In genomic region chr6:74409447-74409846, GRCh38 we compare ENCODE assay signal across 9 cellular contexts.
DNase-seq lines count a peak whose midpoint lies in the region; ATAC-seq, FAIRE-seq and TF ChIP-seq lines count a peak whose summit lies in the region.
"Had no signal": no experiment of that assay in that cellular context is flagged by ENCODE, and none has a peak within 500 bp of the region (broad histone marks: within the 10 kb centered on the region; RNA-seq: fewer than 3 reads in every experiment).

No MANE protein-coding gene starts in this region.

- H3K27me3 ChIP-seq in bronchial epithelial cell (ENCODE audit: control insufficient read depth, insufficient read depth, low read length): no peaks in the 10 kb centered on the region
- no peaks in the 10 kb centered on the region for H3K27me3 ChIP-seq in neural progenitor cell
- H3K27me3 ChIP-seq: upper lobe of left lung had no signal

- no peaks in the 10 kb centered on the region for H3F3A ChIP-seq in neural progenitor cell (ENCODE audit: low read depth)

- H3K27me3 Mint-ChIP-seq in neural progenitor cell (ENCODE audit: insufficient read depth, low read depth): no peaks in the 10 kb centered on the region
- no peaks in the 10 kb centered on the region for H3K27me3 Mint-ChIP-seq in activated T-cell treated with anti-CD3 and anti-CD28 coated beads, Interleukin-2, amount 50 U/mL, for 24 hours

- DNase-seq in AG20443 (ENCODE audit: low spot score) (peak; percentile 41), bronchial epithelial cell (ENCODE audit: low read depth) (peak; percentile 76), neural progenitor cell (ENCODE audit: low spot score) (peak; percentile 9)
- no peak for DNase-seq in stimulated activated CD4-positive, alpha-beta T cell treated with anti-CD3 and anti-CD28 coated beads, Interleukin-15, amount 100 ng/mL, for 24 hours
- no peak for DNase-seq in activated T-cell treated with anti-CD3 and anti-CD28 coated beads, Interleukin-2, amount 50 U/mL, for 24 hours
- DNase-seq: upper lobe of left lung had no signal

- H3K4me1 Mint-ChIP-seq in neural progenitor cell: no peaks in the 10 kb centered on the region
- no peaks in the 10 kb centered on the region for H3K4me1 Mint-ChIP-seq in activated T-cell treated with anti-CD3 and anti-CD28 coated beads, Interleukin-2, amount 50 U/mL, for 24 hours (ENCODE audit: low read depth)

- no peaks in the 10 kb centered on the region for H3K4me1 ChIP-seq in neural progenitor cell
- H3K4me1 ChIP-seq: upper lobe of left lung had no signal

- no peaks in the 10 kb centered on the region for H3K9me3 ChIP-seq in neural progenitor cell (ENCODE audit: low read depth)
- H3K9me3 ChIP-seq: upper lobe of left lung had no signal

- peaks cover 10% of the 10 kb centered on the region for H3K9me3 Mint-ChIP-seq in neural progenitor cell
- H3K9me3 Mint-ChIP-seq in activated T-cell treated with anti-CD3 and anti-CD28 coated beads, Interleukin-2, amount 50 U/mL, for 24 hours: peaks cover 6% of the 10 kb centered on the region

- H3K79me2 ChIP-seq in neural progenitor cell (ENCODE audit: low read depth): no peaks in the 10 kb centered on the region

- H3K36me3 Mint-ChIP-seq in neural progenitor cell: no peaks in the 10 kb centered on the region
- no peaks in the 10 kb centered on the region for H3K36me3 Mint-ChIP-seq in activated T-cell treated with anti-CD3 and anti-CD28 coated beads, Interleukin-2, amount 50 U/mL, for 24 hours (ENCODE audit: low read depth)

- peak; percentile 85 for ATAC-seq in GM19351 (IDR thresholded peaks at IDR 0.05; ENCODE audit: unreplicated experiment)
- peak; percentile 82 for ATAC-seq in HG03565 (IDR thresholded peaks at IDR 0.05; ENCODE audit: unreplicated experiment)
- ATAC-seq in HG02970 (IDR thresholded peaks at IDR 0.05; ENCODE audit: low FRiP score, unreplicated experiment): no peak

- no peak overlapping the region for H3K4me3 Mint-ChIP-seq in neural progenitor cell
- no peak overlapping the region for H3K4me3 Mint-ChIP-seq in activated T-cell treated with anti-CD3 and anti-CD28 coated beads, Interleukin-2, amount 50 U/mL, for 24 hours

- no peak for FAIRE-seq in bronchial epithelial cell (lab: Jason Lieb, UNC)

- no peak overlapping the region for H3K27ac Mint-ChIP-seq in neural progenitor cell
- H3K27ac Mint-ChIP-seq in activated T-cell treated with anti-CD3 and anti-CD28 coated beads, Interleukin-2, amount 50 U/mL, for 24 hours: no peak overlapping the region

- H3K4me3 ChIP-seq in bronchial epithelial cell (ENCODE audit: low read depth, low read length) (no peak overlapping the region), neural progenitor cell (no peak overlapping the region)
- H3K4me3 ChIP-seq: upper lobe of left lung had no signal

- H2AFZ ChIP-seq in neural progenitor cell (replicated peaks): no peak overlapping the region

- H4K20me1 ChIP-seq in neural progenitor cell (ENCODE audit: low read depth): no peaks in the 10 kb centered on the region

- TF ChIP-seq CTCF in bronchial epithelial cell (IDR thresholded peaks at IDR 0.05; ENCODE audit: insufficient read depth, low read length, severe bottlenecking) (peak; percentile 43), neural progenitor cell (IDR thresholded peaks at IDR 0.05) (peak; percentile 48)

- no peak overlapping the region for H3K9ac ChIP-seq in neural progenitor cell

- H3K27ac ChIP-seq in neural progenitor cell: no peak overlapping the region
- H3K27ac ChIP-seq: upper lobe of left lung had no signal

- H3K36me3 ChIP-seq in bronchial epithelial cell (ENCODE audit: control insufficient read depth, insufficient read depth, low read length): no peaks in the 10 kb centered on the region
- H3K36me3 ChIP-seq in neural progenitor cell: no peaks in the 10 kb centered on the region
- H3K36me3 ChIP-seq: upper lobe of left lung had no signal

- H3K4me2 ChIP-seq in neural progenitor cell: no peak overlapping the region

Comparison
In these comparisons a context has a peak if more than half of its experiments do, and no peak if none do; other contexts are left out.
1. DNase-seq: peak in AG20443 (single experiment), bronchial epithelial cell (single experiment) and neural progenitor cell (single experiment); none in stimulated activated CD4-positive, alpha-beta T cell treated with anti-CD3 and anti-CD28 coated beads, Interleukin-15, amount 100 ng/mL, for 24 hours (single experiment) and activated T-cell treated with anti-CD3 and anti-CD28 coated beads, Interleukin-2, amount 50 U/mL, for 24 hours (single experiment).